ENCODE assay signal across 24 cellular contexts in genomic region chr14:80426686-80427085, GRCh38.
DNase-seq lines count a peak whose midpoint lies in the region; ATAC-seq and TF ChIP-seq lines count a peak whose summit lies in the region.
"Had no signal": no experiment of that assay in that cellular context is flagged by ENCODE, and none has a peak within 500 bp of the region (broad histone marks: within the 10 kb centered on the region; RNA-seq: fewer than 3 reads in every experiment).

No MANE protein-coding gene starts in this region.

- BruUV-seq in mammary epithelial cell (replicated peaks; lab: Mats Ljungman, UMichigan) = no TSS peak

- H3K9ac ChIP-seq in mammary epithelial cell (ENCODE audit: insufficient read depth, low read length) = no peak overlapping the region

- no peaks in the 10 kb centered on the region for H3K36me3 ChIP-seq in left ventricle myocardium inferior
- H3K36me3 ChIP-seq in mammary epithelial cell (ENCODE audit: insufficient read depth, low read length) = no peaks in the 10 kb centered on the region
- H3K36me3 ChIP-seq in lower lobe of right lung = no peaks in the 10 kb centered on the region
- no peaks in the 10 kb centered on the region for H3K36me3 ChIP-seq in BE2C
- H3K36me3 ChIP-seq: right lobe of liver, upper lobe of left lung had no signal

- in situ Hi-C loops in mammary epithelial cell (cut with MboI; ENCODE audit: low sequenced_read_pairs in 2 of 2) = no loop called here

- intact Hi-C loops in left ventricle myocardium inferior (cut with micrococcal nuclease) (no loop called here), Right ventricle myocardium inferior (cut with DNase I) (no loop called here), mammary epithelial cell (cut with micrococcal nuclease) (loop anchor here (5.0 to 10.0 kb wide), 2 partner anchors 161 to 518 kb away; partner anchors contain the start of gene CEP128), lower lobe of right lung (cut with DNase I) (no loop called here)

- ATAC-seq in Right ventricle myocardium inferior (no peak), lower lobe of right lung (no peak), GM18511 (IDR thresholded peaks at IDR 0.05; ENCODE audit: unreplicated experiment) (no peak)
- ATAC-seq: activated CD8-positive, alpha-beta T cell treated with anti-CD3 and anti-CD28 coated beads for 36 hours; HepG2; mucosa of descending colon; right lobe of liver had no signal

- no peak overlapping the region for H3K4me2 ChIP-seq in mammary epithelial cell (ENCODE audit: insufficient read depth, low read depth, low read length)

- peak overlapping the region; percentile 34 for H3K27ac ChIP-seq in left ventricle myocardium inferior (replicated peaks)
- peak overlapping the region; percentile 67 for H3K27ac ChIP-seq in mammary epithelial cell (ENCODE audit: insufficient read depth, low read depth, low read length)
- H3K27ac ChIP-seq in lower lobe of right lung = no peak overlapping the region
- H3K27ac ChIP-seq: HL-60, right lobe of liver, upper lobe of left lung had no signal

- no peaks in the 10 kb centered on the region for H3K27me3 ChIP-seq in left ventricle myocardium inferior (ENCODE audit: low read depth)
- H3K27me3 ChIP-seq in mammary epithelial cell (ENCODE audit: insufficient read depth, low read length) = no peaks in the 10 kb centered on the region
- H3K27me3 ChIP-seq in lower lobe of right lung (ENCODE audit: low read depth) = no peaks in the 10 kb centered on the region
- H3K27me3 ChIP-seq in BE2C = no peaks in the 10 kb centered on the region
- H3K27me3 ChIP-seq: right lobe of liver, upper lobe of left lung had no signal

- WGBS in mammary epithelial cell (ENCODE audit: low coverage, missing lambda C conversion rate) = 50% methylated on average over 1 of the region's 1 CpG

- no peaks in the 10 kb centered on the region for H3K4me1 ChIP-seq in left ventricle myocardium inferior
- H3K4me1 ChIP-seq in mammary epithelial cell (ENCODE audit: insufficient read depth, low read length) = peaks cover 15% of the 10 kb centered on the region
- no peaks in the 10 kb centered on the region for H3K4me1 ChIP-seq in lower lobe of right lung
- no peaks in the 10 kb centered on the region for H3K4me1 ChIP-seq in BE2C
- H3K4me1 ChIP-seq: right lobe of liver, upper lobe of left lung had no signal

- no peaks in the 10 kb centered on the region for H4K20me1 ChIP-seq in mammary epithelial cell (ENCODE audit: insufficient read depth, low read length)

- DNase-seq in left ventricle myocardium inferior = no peak
- no peak for DNase-seq in Right ventricle myocardium inferior (ENCODE audit: missing footprints)
- peak; percentile 58 for DNase-seq in mammary epithelial cell
- DNase-seq in fibroblast of the aortic adventitia (ENCODE audit: low read depth) = peak; percentile 40
- DNase-seq in lower lobe of right lung = no peak
- no peak for DNase-seq in NCI-H2081 treated with DMSO at 0.1 percent for 48 hours (lab: John Stamatoyannopoulos, UW)
- DNase-seq in BE2C = no peak
- DNase-seq: activated CD4-positive, CD25-positive, alpha-beta regulatory T cell treated with anti-CD3 and anti-CD28 coated beads, Interleukin-2, amount 50 U/mL, for 72 hours; activated CD8-positive, alpha-beta T cell treated with anti-CD3 and anti-CD28 coated beads for 36 hours; activated naive CD4-positive, alpha-beta T cell; cerebellar nuclear complex; COR-L47; DMS79 treated with DMSO at 0.1 percent for 48 hours; left ventricle myocardium superior; mucosa of descending colon; NCI-H1105 treated with DMSO at 0.1 percent for 48 hours; NCI-H2107; NCI-H526; nephron progenitor cell; right lobe of liver; upper lobe of left lung had no signal

- no peaks in the 10 kb centered on the region for H3K79me2 ChIP-seq in mammary epithelial cell (ENCODE audit: insufficient read depth, low read length)

- dilution Hi-C loops in mammary epithelial cell (cut with HindIII; ENCODE audit: low sequenced_read_pairs) = loop anchor here (5.0 kb wide), 1 partner anchor 39 kb away; no protein-coding TSS in a partner anchor

- H2AFZ ChIP-seq in mammary epithelial cell (ENCODE audit: low read depth, low read length) = no peak overlapping the region

- no peaks in the 10 kb centered on the region for H3K9me3 ChIP-seq in left ventricle myocardium inferior (replicated peaks)
- no peaks in the 10 kb centered on the region for H3K9me3 ChIP-seq in mammary epithelial cell (replicated peaks; ENCODE audit: insufficient read depth, low read length)
- no peaks in the 10 kb centered on the region for H3K9me3 ChIP-seq in lower lobe of right lung
- H3K9me3 ChIP-seq in BE2C = no peaks in the 10 kb centered on the region
- H3K9me3 ChIP-seq: mucosa of descending colon, right lobe of liver, upper lobe of left lung had no signal

- H3K4me3 ChIP-seq in left ventricle myocardium inferior = no peak overlapping the region
- H3K4me3 ChIP-seq in mammary epithelial cell (replicated peaks in 1 of 3; ENCODE audit: insufficient read depth in 1 of 3, low read depth in 2 of 3, low read length in 3 of 3) = no peak overlapping the region
- no peak overlapping the region for H3K4me3 ChIP-seq in fibroblast of the aortic adventitia (ENCODE audit: low read depth, low read length)
- H3K4me3 ChIP-seq in lower lobe of right lung = no peak overlapping the region
- no peak overlapping the region for H3K4me3 ChIP-seq in BE2C (ENCODE audit: low read depth, low read length)
- H3K4me3 ChIP-seq: mucosa of descending colon, right lobe of liver, upper lobe of left lung had no signal

- TF ChIP-seq CTCF in left ventricle myocardium inferior (IDR thresholded peaks at IDR 0.05; ENCODE audit: borderline replicate concordance) (no peak), mammary epithelial cell (conservative IDR thresholded peaks at IDR 0.05 in 1 of 2, IDR thresholded peaks at IDR 0.05 in 1 of 2; ENCODE audit: extremely low read depth in 1 of 2, insufficient read depth in 1 of 2, low read depth in 1 of 2, low read length in 2 of 2) (no peak), fibroblast of the aortic adventitia (IDR thresholded peaks at IDR 0.05; ENCODE audit: insufficient read depth, low read length) (no peak), lower lobe of right lung (IDR thresholded peaks at IDR 0.05) (no peak), BE2C (IDR thresholded peaks at IDR 0.05; ENCODE audit: low read depth, low read length) (no peak)

- CTCF ChIA-PET in mammary epithelial cell (lab: Charles Lee; ENCODE audit: low non-redundant PET) = no interaction called here

Comparison
In these comparisons a context has a peak if more than half of its experiments do, and no peak if none do; other contexts are left out.
1. DNase-seq: peak in mammary epithelial cell (single experiment) and fibroblast of the aortic adventitia (single experiment); none in left ventricle myocardium inferior (single experiment), Right ventricle myocardium inferior (single experiment), lower lobe of right lung (single experiment), NCI-H2081 treated with DMSO at 0.1 percent for 48 hours (single experiment) and BE2C (single experiment).